Comparison of ENCODE assay signal across 23 cellular contexts in genomic region chr2:119724656-119725485, GRCh38. TPM values are rescaled to one million over a fixed set of nuclear protein-coding genes. Genes with fewer than 3 reads are reported as not detected.
DNase-seq lines count a peak whose midpoint lies in the region; ATAC-seq, FAIRE-seq and TF ChIP-seq lines count a peak whose summit lies in the region.
"Had no signal": no experiment of that assay in that cellular context is flagged by ENCODE, and none has a peak within 500 bp of the region (broad histone marks: within the 10 kb centered on the region; RNA-seq: fewer than 3 reads in every experiment).

No MANE protein-coding gene starts in this region.

- no peak for TF ChIP-seq EP300 in upper lobe of left lung (IDR thresholded peaks at IDR 0.05)

- H4K5ac ChIP-seq in H9 (ENCODE audit: insufficient read length, low read depth, low read length), result no peak overlapping the region

- no peak for DNase-seq in H9
- peak; percentile 57 for DNase-seq in coronary artery (ENCODE audit: low spot score)
- DNase-seq in mesenteric fat pad (ENCODE audit: low spot score), result peak; percentile 79
- DNase-seq in upper lobe of left lung, result no peak
- DNase-seq in pancreas, result no peak
- no peak for DNase-seq in smooth muscle cell (lab: John Stamatoyannopoulos, UW; ENCODE audit: unreplicated experiment)
- DNase-seq: Calu3, DND-41, GOT3, KBM-7, MV-4-11, NCI-H1105 treated with DMSO at 0.1 percent for 48 hours, NCI-H146, NCI-H1930, NCI-H2107, NCI-H524 treated with DMSO at 0.1 percent for 48 hours, NCI-H774, PC-3, SJCRH30 had no signal

- no peak overlapping the region for H2BK120ac ChIP-seq in H9 (ENCODE audit: low read depth, low read length, poor library complexity, severe bottlenecking)

- H3K79me2 ChIP-seq in H9 (ENCODE audit: insufficient read depth, low read length) (no peaks in the 10 kb centered on the region), smooth muscle cell (ENCODE audit: low read depth) (no peaks in the 10 kb centered on the region)

- no peak overlapping the region for H3K4me2 ChIP-seq in H9 (ENCODE audit: insufficient read depth, insufficient read length, low read length)
- no peak overlapping the region for H3K4me2 ChIP-seq in smooth muscle cell

- H3K4ac ChIP-seq in H9 (ENCODE audit: low read depth, low read length), result no peak overlapping the region

- H3K9ac ChIP-seq in H9 (ENCODE audit: extremely low read depth, insufficient read length, low read length) (no peak overlapping the region), smooth muscle cell (ENCODE audit: low read depth) (no peak overlapping the region)

- TF ChIP-seq POLR2A in upper lobe of left lung (IDR thresholded peaks at IDR 0.05), result no peak

- H3K36me3 Mint-ChIP-seq in H9 (ENCODE audit: insufficient read depth in 1 of 3, low read depth in 3 of 3), result peaks cover 0 to 4% (median 0%) of the 10 kb centered on the region in 3 experiments; a peak in 2 of 7 replicates

- no peaks in the 10 kb centered on the region for H4K20me1 ChIP-seq in H9 (ENCODE audit: control insufficient read depth, insufficient read depth, insufficient read length)
- H4K20me1 ChIP-seq in smooth muscle cell (ENCODE audit: low read depth), result no peaks in the 10 kb centered on the region

- H3F3A ChIP-seq in smooth muscle cell (ENCODE audit: low read depth), result no peaks in the 10 kb centered on the region

- TF ChIP-seq CTCF in H9 (conservative IDR thresholded peaks at IDR 0.05), result no peak
- TF ChIP-seq CTCF in coronary artery (IDR thresholded peaks at IDR 0.05), result no peak
- TF ChIP-seq CTCF in upper lobe of left lung (IDR thresholded peaks at IDR 0.05), result no peak
- TF ChIP-seq CTCF in pancreas (IDR thresholded peaks at IDR 0.05), result no peak
- no peak for TF ChIP-seq CTCF in smooth muscle cell (IDR thresholded peaks at IDR 0.05; ENCODE audit: borderline replicate concordance, insufficient read depth, poor library complexity, severe bottlenecking)

- ATAC-seq in upper lobe of left lung (ENCODE audit: low FRiP score in 2 of 2) (peak; percentile 11 to 44), pancreas (no peak), HG03354 (IDR thresholded peaks at IDR 0.05; ENCODE audit: poor library complexity, severe bottlenecking, unreplicated experiment) (no peak)
- ATAC-seq: PC-3, SK-N-SH treated with all-trans-retinoic acid at 6 μM for 48 hours had no signal

- H2BK15ac ChIP-seq in H9 (ENCODE audit: low read depth, low read length), result no peak overlapping the region

- H3T11ph ChIP-seq in H9 (ENCODE audit: low read length), result no peak overlapping the region

- peak overlapping the region; percentile 31; the same call in 1 of the 2 replicates for H3K14ac ChIP-seq in H9 (ENCODE audit: insufficient read depth, low read length)

- H2AFZ ChIP-seq in H9 (ENCODE audit: low read length), result no peak overlapping the region
- H2AFZ ChIP-seq in smooth muscle cell (ENCODE audit: low read depth), result no peak overlapping the region

- no peak overlapping the region for H3K23ac ChIP-seq in H9 (ENCODE audit: insufficient read length, low read depth, low read length)

- intact Hi-C loops in pancreas (cut with DNase I), result no loop called here

- H2BK5ac ChIP-seq in H9 (ENCODE audit: insufficient read length, low read length), result no peak overlapping the region

- peaks cover 0 to 3% of the 10 kb centered on the region in 2 experiments; a peak in 2 of 5 replicates for H3K9me3 Mint-ChIP-seq in H9

- H3K79me1 ChIP-seq in H9 (ENCODE audit: insufficient read depth, low read depth, low read length, poor library complexity, severe bottlenecking), result no peaks in the 10 kb centered on the region

- H3K9me3 ChIP-seq in H9 (ENCODE audit: control insufficient read depth, low read depth, low read length) (no peaks in the 10 kb centered on the region), upper lobe of left lung (no peaks in the 10 kb centered on the region), pancreas (no peaks in the 10 kb centered on the region), smooth muscle cell (replicated peaks; ENCODE audit: low read depth) (no peaks in the 10 kb centered on the region)
- H3K9me3 ChIP-seq: SJCRH30 had no signal

- H3K4me3 ChIP-seq in coronary artery (no peak overlapping the region), upper lobe of left lung (no peak overlapping the region), pancreas (no peak overlapping the region), smooth muscle cell (no peak overlapping the region)
- H3K4me3 ChIP-seq: SJCRH30 had no signal

- peaks cover 1% of the 10 kb centered on the region; the same call in 1 of the 2 replicates for H3K27me3 Mint-ChIP-seq in H9 (ENCODE audit: low read depth)

- no peak for FAIRE-seq in pancreas (lab: Jason Lieb, UNC)
- FAIRE-seq: GM12892 had no signal

- H3K4me1 Mint-ChIP-seq in H9, result peaks cover 0 to 2% of the 10 kb centered on the region in 2 experiments; a peak in 1 of 4 replicates
- H3K4me1 Mint-ChIP-seq: B cell had no signal

- no peaks in the 10 kb centered on the region for H3K23me2 ChIP-seq in H9 (ENCODE audit: insufficient read length, low read depth, low read length, poor library complexity, severe bottlenecking)

- H3K27me3 ChIP-seq in H9 (ENCODE audit: insufficient read depth, low read length), result no peaks in the 10 kb centered on the region; the same call in 1 of the 2 replicates
- H3K27me3 ChIP-seq in upper lobe of left lung, result no peaks in the 10 kb centered on the region
- no peaks in the 10 kb centered on the region for H3K27me3 ChIP-seq in pancreas
- no peaks in the 10 kb centered on the region for H3K27me3 ChIP-seq in smooth muscle cell (ENCODE audit: low read depth)
- H3K27me3 ChIP-seq: SJCRH30 had no signal

- no peak overlapping the region for H2AK5ac ChIP-seq in H9 (ENCODE audit: insufficient read length, low read length)

- no peak overlapping the region for H3K56ac ChIP-seq in H9 (ENCODE audit: insufficient read length, low read depth, low read length)

- no peak overlapping the region for H2BK12ac ChIP-seq in H9 (ENCODE audit: insufficient read length, low read depth, low read length)

- no peak overlapping the region for H3K4me3 Mint-ChIP-seq in H9
- H3K4me3 Mint-ChIP-seq: B cell had no signal

- H4K91ac ChIP-seq in H9 (ENCODE audit: insufficient read length, low read depth, low read length), result no peak overlapping the region

- no peaks in the 10 kb centered on the region for H3K36me3 ChIP-seq in upper lobe of left lung
- no peaks in the 10 kb centered on the region for H3K36me3 ChIP-seq in pancreas
- H3K36me3 ChIP-seq in smooth muscle cell (ENCODE audit: low read depth), result no peaks in the 10 kb centered on the region
- H3K36me3 ChIP-seq: SJCRH30 had no signal

- no CpG with 5 or more reads among the region's 10 CpGs for WGBS in H9 (ENCODE audit: extremely low coverage, insufficient read length, low lambda C conversion rate)
- 91% methylated on average over 10 of the region's 10 CpGs for whole genome bisulfite sequencing in upper lobe of left lung, 2 donors
- WGBS in pancreas, 2 donors, result 84 to 93% methylated on average over 10 of the region's 10 CpGs
- 86% methylated on average over 9 of the region's 10 CpGs for WGBS in smooth muscle cell (ENCODE audit: low lambda C conversion rate)

- no peak overlapping the region for H3K27ac Mint-ChIP-seq in H9
- H3K27ac Mint-ChIP-seq: B cell had no signal

- H4K8ac ChIP-seq in H9 (replicated peaks; ENCODE audit: insufficient read length, low read depth, low read length), result no peak overlapping the region

- H3K27ac ChIP-seq in H9 (ENCODE audit: insufficient read length, low read depth, low read length), result no peak overlapping the region
- H3K27ac ChIP-seq in coronary artery, result no peak overlapping the region
- H3K27ac ChIP-seq in upper lobe of left lung, result no peak overlapping the region
- H3K27ac ChIP-seq in pancreas, result no peak overlapping the region
- H3K27ac ChIP-seq in smooth muscle cell (ENCODE audit: low read depth), result no peak overlapping the region
- H3K27ac ChIP-seq: SJCRH30 had no signal

- H3K4me1 ChIP-seq in H9 (ENCODE audit: insufficient read depth, low read length), result no peaks in the 10 kb centered on the region
- peaks cover 0 to 6% (median 0%) of the 10 kb centered on the region in 4 donors for H3K4me1 ChIP-seq in upper lobe of left lung
- H3K4me1 ChIP-seq in pancreas, result no peaks in the 10 kb centered on the region
- H3K4me1 ChIP-seq in smooth muscle cell (ENCODE audit: low read depth), result no peaks in the 10 kb centered on the region

- H2BK20ac ChIP-seq in H9 (ENCODE audit: low read depth, low read length, poor library complexity, severe bottlenecking), result no peak overlapping the region

- H3K18ac ChIP-seq in H9 (ENCODE audit: insufficient read length, low read depth, low read length), result no peak overlapping the region

RNA-seq across cellular contexts. Expression of gene PTPN4, which starts 34.9 kb away (rescaled TPM):
- total RNA-seq in H9 (2021) (80.5 and 89.8 TPM in 2 replicates), mesenteric fat pad (45.9 TPM), upper lobe of left lung (100 to 1,000 TPM in 1 of 6 donors, 10 to 100 TPM in 5; 15.3 to 112 (median 35.9) TPM), pancreas (10 to 100 TPM; 11.7 to 18.7 (median 14.1) TPM), smooth muscle cell (26.2 and 28.3 TPM in 2 replicates)
- polyA plus RNA-seq in pancreas (1 to 10 TPM; 4.4 to 5.4 TPM), smooth muscle cell (7.2 and 9.7 TPM in 2 replicates)

RNA-seq across cellular contexts. Expression of gene TMEM177, which starts 45.9 kb away (rescaled TPM):
- total RNA-seq in H9 (2021) (26.4 and 28.4 TPM in 2 replicates), mesenteric fat pad (6.1 TPM), upper lobe of left lung (1 to 10 TPM; 4.1 to 9.4 (median 6.0) TPM), pancreas (1 to 10 TPM; 3.0 to 5.9 (median 3.7) TPM), smooth muscle cell (4.6 and 4.8 TPM in 2 replicates)
- polyA plus RNA-seq in pancreas (1 to 10 TPM; 5.4 to 7.9 TPM), smooth muscle cell (6.9 and 8.2 TPM in 2 replicates)

Comparison
In these comparisons a context has a peak if more than half of its experiments do, and no peak if none do; other contexts are left out.
1. DNase-seq: peak in coronary artery (single experiment) and mesenteric fat pad (single experiment); none in H9 (single experiment), upper lobe of left lung (0 of 2), pancreas (0 of 6) and smooth muscle cell (single experiment).
2. ATAC-seq: peak in upper lobe of left lung (2 of 2); none in pancreas (0 of 4) and HG03354 (single experiment).